Comparison of ENCODE assay signal across 8 cellular contexts in genomic region chr12:18139989-18140596, GRCh38. TPM values are rescaled to one million over a fixed set of nuclear protein-coding genes. Genes with fewer than 3 reads are reported as not detected.
DNase-seq lines count a peak whose midpoint lies in the region; ATAC-seq, FAIRE-seq and TF ChIP-seq lines count a peak whose summit lies in the region.

No MANE protein-coding gene starts in this region.

- peak overlapping the region in 8 of 11 experiments; percentile 37 to 89 (median 64); a peak in 9 of 22 replicates for H3K4me2 ChIP-seq in BLaER1 treated with 17β-estradiol and CSF1 and Interleukin-3, amounts not matched to agents 10 nM and 100 nM

- FAIRE-seq in endometrium (lab: Jason Lieb, UNC), result peak; percentile 99

- H3K27ac ChIP-seq in BLaER1 treated with 17β-estradiol and CSF1 and Interleukin-3, amounts not matched to agents 10 nM and 100 nM, result peak overlapping the region in 9 of 11 experiments; percentile 62 to 75 (median 71); a peak in 15 of 22 replicates
- H3K27ac ChIP-seq in prostate gland, result no peak overlapping the region

- no peaks in the 10 kb centered on the region for H4K20me1 ChIP-seq in BLaER1 treated with 17β-estradiol and CSF1 and Interleukin-3, amounts not matched to agents 10 nM and 100 nM

- intact Hi-C loops in prostate gland (cut with DNase I) (no loop called here), posterior cingulate gyrus (cut with DNase I) (loop anchor here (5.0 kb wide), 1 partner anchor 82 kb away; no protein-coding TSS in a partner anchor)

- no peaks in the 10 kb centered on the region for H3K27me3 ChIP-seq in BLaER1 treated with 17β-estradiol and CSF1 and Interleukin-3, amounts not matched to agents 10 nM and 100 nM
- no peaks in the 10 kb centered on the region for H3K27me3 ChIP-seq in prostate gland (replicated peaks; ENCODE audit: insufficient read depth)

- DNase-seq in NCI-H460 (ENCODE audit: extremely low read depth, low read depth), result peak; percentile 13
- DNase-seq in prostate gland (ENCODE audit: low spot score), result no peak
- no peak for DNase-seq in NCI-H187 treated with DMSO at 0.1 percent for 48 hours (lab: John Stamatoyannopoulos, UW)
- DNase-seq in posterior cingulate gyrus, result no peak
- DNase-seq in islet precursor cell, result no peak

- TF ChIP-seq CTCF in prostate gland (IDR thresholded peaks at IDR 0.05), result peak in 3 of 4 experiments; percentile 39 to 72 (median 68)

- peak overlapping the region in 1 of 11 experiments; percentile 62; a peak in 3 of 22 replicates for H3K9ac ChIP-seq in BLaER1 treated with 17β-estradiol and CSF1 and Interleukin-3, amounts not matched to agents 10 nM and 100 nM

- peak; percentile 58 for ATAC-seq in GM21367 (IDR thresholded peaks at IDR 0.05; ENCODE audit: unreplicated experiment)

- H3K36me3 ChIP-seq in BLaER1 treated with 17β-estradiol and CSF1 and Interleukin-3, amounts not matched to agents 10 nM and 100 nM, result no peaks in the 10 kb centered on the region
- H3K36me3 ChIP-seq in prostate gland, result no peaks in the 10 kb centered on the region

- WGBS in prostate gland, result 5% methylated on average over 1 of the region's 1 CpG

- no peaks in the 10 kb centered on the region for H3K9me3 ChIP-seq in BLaER1 treated with 17β-estradiol and CSF1 and Interleukin-3, amounts not matched to agents 10 nM and 100 nM (replicated peaks in 1 of 11)
- no peaks in the 10 kb centered on the region for H3K9me3 ChIP-seq in prostate gland

- peaks cover 10 to 31% (median 17%) of the 10 kb centered on the region in 10 experiments for H3K4me1 ChIP-seq in BLaER1 treated with 17β-estradiol and CSF1 and Interleukin-3, amounts not matched to agents 10 nM and 100 nM
- no peaks in the 10 kb centered on the region for H3K4me1 ChIP-seq in prostate gland (replicated peaks)

- no peak overlapping the region for H3K4me3 ChIP-seq in BLaER1 treated with 17β-estradiol and CSF1 and Interleukin-3, amounts not matched to agents 10 nM and 100 nM
- H3K4me3 ChIP-seq in prostate gland, result no peak overlapping the region

- TF ChIP-seq POLR2A in prostate gland (IDR thresholded peaks at IDR 0.05), result no peak

RNA-seq across cellular contexts. Expression of gene RERGL, which starts 50.1 kb away (rescaled TPM):
- total RNA-seq in NCI-H460 (2014; rRNA removed; shearing (Covaris generic)), result not detected in 2 replicates
- polyA plus RNA-seq in NCI-H460 (2014; cell fraction: nucleus; rRNA removed), result not detected in 2 replicates
- total RNA-seq in prostate gland, result 1 to 10 TPM; 3.0 to 3.1 TPM

Comparison
In these comparisons a context has a peak if more than half of its experiments do, and no peak if none do; other contexts are left out.
1. H3K27ac ChIP-seq: peak in BLaER1 treated with 17β-estradiol and CSF1 and Interleukin-3, amounts not matched to agents 10 nM and 100 nM (9 of 11); none in prostate gland (0 of 2).